8 cellular contexts compared by ENCODE assay signal in genomic region chr20:64316415-64317083, GRCh38.
A peak's percentile ranks its signal among the peaks of the same experiment; 100 is the strongest.
DNase-seq lines count a peak whose midpoint lies in the region; ATAC-seq and TF ChIP-seq lines count a peak whose summit lies in the region.
"Not testable (repeated sequence)": the region's sequence is repeated elsewhere in the genome, so short reads cannot be mapped to it uniquely, and the experiment has no call there.

No MANE protein-coding gene starts in this region.

- H2AFZ ChIP-seq in hepatocyte = not testable (repeated sequence)

- not testable (repeated sequence) for H3K9ac ChIP-seq in NT2/D1 (ENCODE audit: insufficient read length, low read depth)

- CTCF ChIA-PET in naive thymus-derived CD4-positive, alpha-beta T cell (lab: Charles Lee) = not testable (repeated sequence)

- POLR2A ChIA-PET in naive thymus-derived CD4-positive, alpha-beta T cell (lab: Charles Lee) = not testable (repeated sequence)

- not testable (repeated sequence) for H4K20me1 ChIP-seq in hepatocyte (ENCODE audit: insufficient read depth, poor library complexity, severe bottlenecking)

- TF ChIP-seq CTCF in 22Rv1 (IDR thresholded peaks at IDR 0.05) (peak; percentile 50), chondrocyte (IDR thresholded peaks at IDR 0.05) (peak; percentile 46), hepatocyte (IDR thresholded peaks at IDR 0.05; ENCODE audit: poor library complexity) (peak; percentile 39)
- not testable (repeated sequence) for TF ChIP-seq CTCF in GM13976 (IDR thresholded peaks at IDR 0.05; ENCODE audit: borderline replicate concordance, control extremely low read depth, extremely low read depth, insufficient read depth, missing control alignments)

- ATAC-seq in naive thymus-derived CD4-positive, alpha-beta T cell = peak; percentile 36

- H3K4me3 ChIP-seq in NT2/D1 (ENCODE audit: insufficient read length, low read depth) = peak overlapping the region; percentile 24
- not testable (repeated sequence) for H3K4me3 ChIP-seq in hepatocyte; naive thymus-derived CD4-positive, alpha-beta T cell (ENCODE audit: low read length)

- intact Hi-C loops in naive thymus-derived CD4-positive, alpha-beta T cell (cut with micrococcal nuclease) = not testable (repeated sequence)

- not testable (repeated sequence) for H3K79me2 ChIP-seq in hepatocyte

- DNase-seq in GM13976 (ENCODE audit: low spot score) (peak; percentile 25), chondrocyte (ENCODE audit: low spot score) (peak; percentile 81), hepatocyte (ENCODE audit: low spot score) (peak; percentile 80)
- not testable (repeated sequence) for DNase-seq in NT2/D1 (ENCODE audit: low read depth, low spot score); naive thymus-derived CD4-positive, alpha-beta T cell
- DNase-seq in activated CD8-positive, alpha-beta memory T cell treated with anti-CD3 and anti-CD28 coated beads, Interleukin-2, amount 50 U/mL, for 48 hours = peak; percentile 52
- DNase-seq in stimulated activated CD4-positive, alpha-beta T cell treated with anti-CD3 and anti-CD28 coated beads, Interleukin-2, amount 100 ng/mL, for 4 hours (ENCODE audit: low read depth) = peak; percentile 70

- not testable (repeated sequence) for H3K4me3 Mint-ChIP-seq in chondrocyte (ENCODE audit: unreplicated experiment)
- H3K4me3 Mint-ChIP-seq in naive thymus-derived CD4-positive, alpha-beta T cell = peak overlapping the region in 1 of 10 donors; percentile 22

- H3K27me3 ChIP-seq in NT2/D1 (ENCODE audit: insufficient read depth, insufficient read length) = peaks cover 33% of the 10 kb centered on the region
- peaks cover 12% of the 10 kb centered on the region for H3K27me3 ChIP-seq in hepatocyte
- not testable (repeated sequence) for H3K27me3 ChIP-seq in naive thymus-derived CD4-positive, alpha-beta T cell (ENCODE audit: control insufficient read depth in 2 of 2, insufficient read depth in 2 of 2, low read length in 2 of 2)

- not testable (repeated sequence) for H3K4me1 Mint-ChIP-seq in chondrocyte (ENCODE audit: low read depth); naive thymus-derived CD4-positive, alpha-beta T cell

- in situ Hi-C loops in GM13976 (cut with MboI; ENCODE audit: low sequenced_read_pairs, unreplicated experiment) = not testable (repeated sequence)

- peaks cover 20% of the 10 kb centered on the region for H3K27me3 Mint-ChIP-seq in chondrocyte (ENCODE audit: low read depth)
- H3K27me3 Mint-ChIP-seq in naive thymus-derived CD4-positive, alpha-beta T cell = peaks cover 14 to 27% (median 25%) of the 10 kb centered on the region in 5 donors

- not testable (repeated sequence) for H3K9me3 Mint-ChIP-seq in chondrocyte (ENCODE audit: low read depth); naive thymus-derived CD4-positive, alpha-beta T cell

- not testable (repeated sequence) for H3K27ac ChIP-seq in 22Rv1; hepatocyte; naive thymus-derived CD4-positive, alpha-beta T cell (ENCODE audit: low read depth, low read length)

- not testable (repeated sequence) for H3K9me2 ChIP-seq in hepatocyte (replicated peaks; ENCODE audit: insufficient read depth)

- H3K36me3 Mint-ChIP-seq in chondrocyte (ENCODE audit: low read depth); naive thymus-derived CD4-positive, alpha-beta T cell: not testable (repeated sequence)

- H3K27ac Mint-ChIP-seq in chondrocyte (ENCODE audit: unreplicated experiment); naive thymus-derived CD4-positive, alpha-beta T cell: not testable (repeated sequence)

- not testable (repeated sequence) for H3K36me3 ChIP-seq in NT2/D1 (ENCODE audit: insufficient read depth, insufficient read length, low read length); hepatocyte (replicated peaks; ENCODE audit: insufficient read depth, low read depth); naive thymus-derived CD4-positive, alpha-beta T cell (ENCODE audit: control insufficient read depth in 2 of 3, insufficient read depth in 3 of 3, low read length in 3 of 3)

- H3K4me2 ChIP-seq in hepatocyte = peak overlapping the region; percentile 96

- not testable (repeated sequence) for H3K9me3 ChIP-seq in NT2/D1 (ENCODE audit: insufficient read depth, low read length); hepatocyte (ENCODE audit: low read depth); naive thymus-derived CD4-positive, alpha-beta T cell (ENCODE audit: control insufficient read depth in 2 of 3, low read length in 3 of 3)

- 6% methylated on average over 64 of the region's 87 CpGs for WGBS in hepatocyte (ENCODE audit: low lambda C conversion rate, missing lambda C conversion rate)

- not testable (repeated sequence) for H3K4me1 ChIP-seq in NT2/D1 (ENCODE audit: insufficient read depth, insufficient read length); hepatocyte (ENCODE audit: insufficient read depth); naive thymus-derived CD4-positive, alpha-beta T cell (ENCODE audit: control insufficient read depth in 2 of 2, insufficient read depth in 2 of 2, low read length in 2 of 2)
